In genomic region chr9:117473293-117473692, GRCh38 we compare ENCODE assay signal across 27 cellular contexts.
"Had no signal": no experiment of that assay in that cellular context is flagged by ENCODE, and none has a peak within 500 bp of the region (broad histone marks: within the 10 kb centered on the region; RNA-seq: fewer than 3 reads in every experiment).

No MANE protein-coding gene starts in this region.

- FAIRE-seq: urothelium cell line had no signal

- DNase-seq: stimulated activated CD4-positive, alpha-beta T cell treated with anti-CD3 and anti-CD28 coated beads, Interleukin-2, amount 100 ng/mL, for 48 hours; stimulated activated CD4-positive, alpha-beta T cell treated with anti-CD3 and anti-CD28 coated beads, Interleukin-4, amount 100 ng/mL, for 1 hour; stimulated activated CD4-positive, alpha-beta T cell treated with anti-CD3 and anti-CD28 coated beads, Interleukin-4, amount 100 ng/mL, for 24 hours; stimulated activated CD4-positive, alpha-beta T cell treated with anti-CD3 and anti-CD28 coated beads, Interleukin-4, amount 100 ng/mL, for 4 hours; stimulated activated CD8-positive, alpha-beta memory T cell treated with anti-CD3 and anti-CD28 coated beads, Interleukin-4, amount 100 ng/mL, for 48 hours; stimulated activated naive B cell treated with anti-CD40 and anti-IgM and Interleukin-4, amounts not matched to agents 10 μg/mL and 1 μg/mL and 100 μg/mL, for 72 hours; stimulated activated naive CD4-positive, alpha-beta T cell; stimulated activated naive CD4-positive, alpha-beta T cell treated with Interleukin-2 at 50 U/mL for 16 hours; stimulated activated naive CD8-positive, alpha-beta T cell treated with anti-CD3 and anti-CD28 coated beads, Interleukin-15, amount 100 ng/mL, for 72 hours; stimulated activated naive CD8-positive, alpha-beta T cell treated with anti-CD3 and anti-CD28 coated beads, Interleukin-15, Interleukin-2, amounts not matched to agents 100 U/mL and 50 U/mL, for 24 hours; stomach; substantia nigra; testis; thyroid gland; tibial artery; transverse colon; trophoblast cell; upper lobe of left lung; upper lobe of right lung; uterus had no signal

- H3K4me3 ChIP-seq: stomach, suprapubic skin, testis, thoracic aorta, thyroid gland, tibial artery, tibial nerve, transverse colon, upper lobe of left lung, upper lobe of right lung, uterus, vagina had no signal

- H3K27me3 ChIP-seq: stomach, suprapubic skin, testis, thyroid gland, tibial artery, tibial nerve, transverse colon, upper lobe of left lung, uterus, vagina had no signal

- H3K4me1 ChIP-seq: stomach, suprapubic skin, testis, thyroid gland, tibial artery, tibial nerve, transverse colon, upper lobe of left lung, upper lobe of right lung, uterus, vagina had no signal

- H3K36me3 ChIP-seq: stomach, suprapubic skin, thoracic aorta, thyroid gland, tibial artery, tibial nerve, transverse colon, upper lobe of left lung, upper lobe of right lung, uterus, vagina had no signal

- H3K27ac ChIP-seq: stomach, suprapubic skin, testis, thoracic aorta, thyroid gland, tibial artery, tibial nerve, transverse colon, upper lobe of left lung, upper lobe of right lung, uterus, vagina had no signal

- ATAC-seq: stimulated activated effector memory CD8-positive, alpha-beta T cell treated with anti-CD3 and anti-CD28 coated beads, Interleukin-12 subunit alpha, Interleukin-12 subunit beta, amount 100 ng/mL, for 72 hours; stimulated activated memory B cell treated with anti-CD40 and anti-IgM and Interleukin-4, amounts not matched to agents 10 μg/mL and 1 μg/mL and 100 μg/mL, for 72 hours; stimulated activated naive B cell treated with anti-CD40 and anti-IgM and Interleukin-4, amounts not matched to agents 10 μg/mL and 1 μg/mL and 100 μg/mL, for 72 hours; stimulated activated naive CD8-positive, alpha-beta T cell treated with anti-CD3 and anti-CD28 coated beads, Interleukin-15, amount 100 ng/mL, for 72 hours; stimulated activated naive CD8-positive, alpha-beta T cell treated with anti-CD3 and anti-CD28 coated beads, Interleukin-15, Interleukin-2, amounts not matched to agents 100 U/mL and 50 U/mL, for 24 hours; upper lobe of right lung had no signal

- H3K9me3 ChIP-seq: stomach, suprapubic skin, testis, thoracic aorta, thyroid gland, tibial artery, tibial nerve, transverse colon, upper lobe of left lung, upper lobe of right lung, uterus, vagina had no signal
